In the genomic region with DNA sequence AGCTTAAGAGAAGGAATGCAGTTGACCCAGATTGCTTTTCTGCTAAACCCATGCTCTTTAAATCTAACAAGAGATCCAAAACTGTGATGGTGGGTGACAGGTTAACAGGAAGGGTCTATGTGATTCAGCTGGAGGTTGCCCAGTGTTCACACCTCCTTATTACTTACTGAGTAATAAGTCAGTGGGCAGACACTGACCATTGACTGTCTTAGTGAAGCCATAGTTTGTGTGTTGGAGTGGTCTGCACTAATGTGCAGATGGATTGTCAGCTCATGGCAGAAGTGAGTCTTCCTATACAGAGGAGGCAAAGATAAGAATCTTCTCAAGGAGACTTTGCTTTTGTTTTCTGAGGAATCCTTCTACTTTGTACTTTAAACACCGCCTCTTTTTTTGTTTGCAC, we compare ENCODE assay signal across 8 cellular contexts. TPM values are rescaled to one million over a fixed set of nuclear protein-coding genes. Genes with fewer than 3 reads are reported as not detected.
DNase-seq lines count a peak whose midpoint lies in the region; ATAC-seq and TF ChIP-seq lines count a peak whose summit lies in the region.

No MANE protein-coding gene starts in this region.

- TF ChIP-seq CTCF in PC-9 (conservative IDR thresholded peaks at IDR 0.05) (no peak), epithelial cell of proximal tubule (conservative IDR thresholded peaks at IDR 0.05; ENCODE audit: low read depth, low read length) (no peak), psoas muscle (IDR thresholded peaks at IDR 0.05) (no peak)

- peak overlapping the region; percentile 72 for H3K27ac ChIP-seq in PC-9
- H3K27ac ChIP-seq in psoas muscle, result peak overlapping the region; percentile 98

- CTCF ChIA-PET in PC-9 (lab: Charles Lee), result interaction anchor here (0.6 kb wide), 1 partner anchor 116 kb away, joined by 6 read pairs; no protein-coding TSS in a partner anchor

- H3K4me3 ChIP-seq in PC-9 (peak overlapping the region; percentile 87), epithelial cell of proximal tubule (ENCODE audit: low read depth, low read length) (peak overlapping the region; percentile 73), psoas muscle (peak overlapping the region; percentile 85)

- H2AFZ ChIP-seq in PC-9, result peak overlapping the region; percentile 90

- no peaks in the 10 kb centered on the region for H4K20me1 ChIP-seq in PC-9 (ENCODE audit: insufficient read depth)

- BruUV-seq in PC-9 (replicated peaks; lab: Mats Ljungman, UMichigan), result no TSS peak

- DNase-seq in ELF-1 (ENCODE audit: low read depth, low spot score) (peak; percentile 26), PC-9 (peak in 1 of 2 experiments; percentile 48), epithelial cell of proximal tubule (ENCODE audit: low read depth) (no peak), psoas muscle (no peak), CD1c-positive myeloid dendritic cell (ENCODE audit: extremely low spot score) (no peak), DMS79 treated with DMSO at 0.1 percent for 48 hours (lab: John Stamatoyannopoulos, UW) (no peak)

- H3K36me3 ChIP-seq in PC-9 (ENCODE audit: low read depth) (no peaks in the 10 kb centered on the region), psoas muscle (ENCODE audit: insufficient read depth in 1 of 2, low read depth in 1 of 2) (no peaks in the 10 kb centered on the region)

- peaks cover 24% of the 10 kb centered on the region for H3K4me1 ChIP-seq in PC-9 (replicated peaks; ENCODE audit: insufficient read depth)
- peaks cover 20% of the 10 kb centered on the region for H3K4me1 ChIP-seq in psoas muscle

- POLR2A ChIA-PET in PC-9 (lab: Charles Lee; ENCODE audit: unreplicated experiment), result no interaction called here

- peaks cover 45% of the 10 kb centered on the region for H3K79me2 ChIP-seq in PC-9 (ENCODE audit: low read depth)

- peaks cover 30% of the 10 kb centered on the region for H3F3A ChIP-seq in PC-9 (ENCODE audit: insufficient read depth, low read depth)

- no peaks in the 10 kb centered on the region for H3K9me3 ChIP-seq in PC-9 (ENCODE audit: insufficient read depth, low read depth)
- no peaks in the 10 kb centered on the region for H3K9me3 ChIP-seq in psoas muscle

- intact Hi-C loops in PC-9 (cut with micrococcal nuclease; ENCODE audit: unreplicated experiment) (loop anchor here (5.0 kb wide), 1 partner anchor 196 kb away; a partner anchor contains a TSS), psoas muscle (cut with DNase I) (loop anchor here (5.0 to 10.0 kb wide), 3 partner anchors 96 to 288 kb away; a partner anchor contains a TSS)

- ATAC-seq in psoas muscle (no peak), HG02981 (IDR thresholded peaks at IDR 0.05; ENCODE audit: unreplicated experiment) (no peak), HG03565 (IDR thresholded peaks at IDR 0.05; ENCODE audit: unreplicated experiment) (no peak)

- 89 to 100% (median 94%) methylated on average over 1 of the region's 1 CpG for WGBS in psoas muscle, 3 donors

- peak overlapping the region; percentile 96 for H3K4me2 ChIP-seq in PC-9

- no peaks in the 10 kb centered on the region for H3K9me2 ChIP-seq in PC-9 (ENCODE audit: insufficient read depth)

- H3K27me3 ChIP-seq in PC-9 (ENCODE audit: insufficient read depth, low read depth) (no peaks in the 10 kb centered on the region), psoas muscle (ENCODE audit: insufficient read depth in 3 of 3, low read length in 2 of 3) (no peaks in the 10 kb centered on the region)

RNA-seq across cellular contexts. Expression of a gene that starts 15.2 kb away (rescaled TPM):
- 22.8 and 23.6 TPM in 2 replicates for total RNA-seq in PC-9 (2021)
- 22.9 and 24.9 TPM in 2 replicates for total RNA-seq in epithelial cell of proximal tubule
- 10 to 100 TPM; 31.3 to 53.7 (median 43.3) TPM for total RNA-seq in psoas muscle
- 10 to 100 TPM; 15.1 to 35.2 (median 27.7) TPM for polyA plus RNA-seq in psoas muscle

RNA-seq across cellular contexts. Expression of a gene that starts 18.2 kb away (rescaled TPM):
- total RNA-seq in PC-9 (2021) (15.1 and 16.4 TPM in 2 replicates), epithelial cell of proximal tubule (28.0 and 29.0 TPM in 2 replicates), psoas muscle (10 to 100 TPM; 13.1 to 22.6 (median 20.2) TPM)
- polyA plus RNA-seq in psoas muscle, result 10 to 100 TPM; 13.0 to 32.5 (median 28.6) TPM

RNA-seq across cellular contexts. Expression of a gene that starts 40.2 kb away (rescaled TPM):
- total RNA-seq in PC-9 (2021) (not detected in 2 replicates), epithelial cell of proximal tubule (0.29 TPM in 1 of 2 replicates, not detected in the other), psoas muscle (1 to 10 TPM in 3 of 4 donors, under 1 TPM in 1; 0.50 to 3.0 (median 1.7) TPM)
- under 1 TPM; 0.13 to 0.73 (median 0.15) TPM for polyA plus RNA-seq in psoas muscle
